ENCODE assay signal across 25 cellular contexts in the genomic region with DNA sequence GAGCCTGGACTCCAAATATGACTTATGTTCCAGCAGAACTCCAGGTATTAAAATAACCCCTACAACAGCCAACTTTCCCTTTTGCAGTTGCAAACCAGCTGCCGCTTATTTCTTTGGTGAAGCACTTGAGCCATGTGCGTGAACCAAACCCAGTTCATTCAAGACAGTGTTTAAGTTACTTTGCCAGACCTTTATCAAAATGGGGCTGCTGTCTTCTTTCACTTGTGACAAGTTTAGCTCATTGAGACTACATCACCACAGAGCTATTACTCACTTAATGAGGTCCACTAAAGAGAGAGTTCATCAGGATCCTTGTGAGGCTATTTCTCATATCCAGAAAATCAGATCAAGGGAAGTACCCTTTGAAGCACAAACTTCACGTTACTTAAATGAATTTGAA.
"Had no signal": no experiment of that assay in that cellular context is flagged by ENCODE, and none has a peak within 500 bp of the region (broad histone marks: within the 10 kb centered on the region; RNA-seq: fewer than 3 reads in every experiment).

No MANE protein-coding gene starts in this region.

- H3K27me3 ChIP-seq: brain microvascular endothelial cell, SJCRH30 had no signal

- H3K4me2 ChIP-seq: SK-N-SH had no signal

- H3K27ac ChIP-seq: brain microvascular endothelial cell, RWPE1, SJCRH30, VCaP had no signal

- ATAC-seq: activated T-cell treated with anti-CD3 and anti-CD28 coated beads, Interleukin-2, amount 50 U/mL, for 72 hours; Panc1 had no signal

- H3K27ac Mint-ChIP-seq: activated CD4-positive, alpha-beta memory T cell treated with anti-CD3 and anti-CD28 coated beads for 36 hours; activated CD4-positive, alpha-beta T cell treated with anti-CD3 and anti-CD28 coated beads, Interleukin-2, amount 10 ng/mL, durations not matched to agents 7 days and 5 days; activated naive CD4-positive, alpha-beta T cell treated with anti-CD3 and anti-CD28 coated beads, Interleukin-2, amount 50 U/mL, for 24 hours; activated T-cell treated with anti-CD3 and anti-CD28 coated beads, Interleukin-2, amount 50 U/mL, for 72 hours had no signal

- H3K4me3 Mint-ChIP-seq: activated CD4-positive, alpha-beta memory T cell treated with anti-CD3 and anti-CD28 coated beads for 36 hours; activated CD4-positive, alpha-beta T cell treated with anti-CD3 and anti-CD28 coated beads, Interleukin-2, amount 10 ng/mL, durations not matched to agents 7 days and 5 days; activated naive CD4-positive, alpha-beta T cell treated with anti-CD3 and anti-CD28 coated beads, Interleukin-2, amount 50 U/mL, for 24 hours; activated T-cell treated with anti-CD3 and anti-CD28 coated beads, Interleukin-2, amount 50 U/mL, for 72 hours had no signal

- H3K4me3 ChIP-seq: SJCRH30 had no signal

- DNase-seq: activated CD4-positive, alpha-beta memory T cell treated with anti-CD3 and anti-CD28 coated beads for 36 hours; activated CD4-positive, alpha-beta T cell treated with anti-CD3 and anti-CD28 coated beads, Interleukin-2, amount 10 ng/mL, durations not matched to agents 7 days and 5 days; activated CD4-positive, CD25-positive, alpha-beta regulatory T cell; activated CD8-positive, alpha-beta memory T cell treated with anti-CD3 and anti-CD28 coated beads for 24 hours; activated T-cell treated with anti-CD3 and anti-CD28 coated beads, Interleukin-2, amount 50 U/mL, for 72 hours; brain microvascular endothelial cell; KG1; NCI-H1048; NCI-H146; NCI-H2029; NCI-H2107; NCI-H2171 treated with DMSO at 0.1 percent for 48 hours; NCI-H226; NCI-H510A treated with DMSO at 0.1 percent for 48 hours; NCI-H69; NK-92 treated with Interleukin-12 subunit alpha and Interleukin-12 subunit beta, amount 100 ng/mL, for 24 hours; OCI-M1; Right ventricle myocardium superior; SJCRH30; SK-N-SH; T-helper 1 cell had no signal

- H3K9me3 ChIP-seq: SJCRH30, SK-N-SH had no signal

- H3K27me3 Mint-ChIP-seq: activated CD4-positive, alpha-beta memory T cell treated with anti-CD3 and anti-CD28 coated beads for 36 hours; activated CD4-positive, alpha-beta T cell treated with anti-CD3 and anti-CD28 coated beads, Interleukin-2, amount 10 ng/mL, durations not matched to agents 7 days and 5 days; activated naive CD4-positive, alpha-beta T cell treated with anti-CD3 and anti-CD28 coated beads, Interleukin-2, amount 50 U/mL, for 24 hours had no signal

- H3K9me3 Mint-ChIP-seq: activated CD4-positive, alpha-beta memory T cell treated with anti-CD3 and anti-CD28 coated beads for 36 hours; activated CD4-positive, alpha-beta T cell treated with anti-CD3 and anti-CD28 coated beads, Interleukin-2, amount 10 ng/mL, durations not matched to agents 7 days and 5 days; activated naive CD4-positive, alpha-beta T cell treated with anti-CD3 and anti-CD28 coated beads, Interleukin-2, amount 50 U/mL, for 24 hours; activated T-cell treated with anti-CD3 and anti-CD28 coated beads, Interleukin-2, amount 50 U/mL, for 72 hours had no signal
